19 cellular contexts compared by ENCODE assay signal in genomic region chr20:57780398-57780797, GRCh38.
DNase-seq lines count a peak whose midpoint lies in the region; ATAC-seq, FAIRE-seq and TF ChIP-seq lines count a peak whose summit lies in the region.
"Had no signal": no experiment of that assay in that cellular context is flagged by ENCODE, and none has a peak within 500 bp of the region (broad histone marks: within the 10 kb centered on the region; RNA-seq: fewer than 3 reads in every experiment).

No MANE protein-coding gene starts in this region.

- DNase-seq in A549 (ENCODE audit: low read depth in 1 of 2, low spot score in 1 of 2) (no peak), RWPE2 (ENCODE audit: low spot score) (peak; percentile 51), endodermal cell (peak; percentile 30), trophoblast cell (no peak), activated gamma-delta T cell treated with Interleukin-2 at 50 U/mL for 16 hours (no peak)
- DNase-seq in effector memory CD8-positive, alpha-beta T cell = no peak
- DNase-seq in activated CD8-positive, alpha-beta memory T cell treated with anti-CD3 and anti-CD28 coated beads, Interleukin-2, amount 50 U/mL, for 4 hours = no peak
- DNase-seq: AML-193; Calu3; CD4-positive, alpha-beta memory T cell; DMS53; DND-41; EL had no signal

- H3K4me3 ChIP-seq in A549 (no peak overlapping the region), RWPE2 (ENCODE audit: severe bottlenecking) (no peak overlapping the region), endodermal cell (ENCODE audit: low read length) (no peak overlapping the region), trophoblast cell (ENCODE audit: low read depth, low read length) (no peak overlapping the region)
- H3K4me3 ChIP-seq: GM12878, HAP-1 had no signal

- no peak overlapping the region for H4K8ac ChIP-seq in trophoblast cell (ENCODE audit: low read depth, low read length)

- H4K91ac ChIP-seq in trophoblast cell (ENCODE audit: low read depth, low read length) = no peak overlapping the region

- peaks cover 5% of the 10 kb centered on the region for H3K79me1 ChIP-seq in trophoblast cell (ENCODE audit: low read length)

- H3K36me3 Mint-ChIP-seq in endodermal cell (ENCODE audit: low read depth) = no peaks in the 10 kb centered on the region
- no peaks in the 10 kb centered on the region for H3K36me3 Mint-ChIP-seq in effector memory CD8-positive, alpha-beta T cell (ENCODE audit: insufficient read depth)
- H3K36me3 Mint-ChIP-seq: CD14-positive monocyte; CD4-positive, alpha-beta memory T cell had no signal

- H2BK12ac ChIP-seq in trophoblast cell (ENCODE audit: low read length) = peak overlapping the region; percentile 34

- H3K23ac ChIP-seq in trophoblast cell (ENCODE audit: low read length) = no peak overlapping the region

- no peaks in the 10 kb centered on the region for H3K36me3 ChIP-seq in RWPE2 (ENCODE audit: low read depth)
- H3K36me3 ChIP-seq in endodermal cell (ENCODE audit: control insufficient read depth, insufficient read depth, low read length) = no peaks in the 10 kb centered on the region
- no peaks in the 10 kb centered on the region for H3K36me3 ChIP-seq in trophoblast cell (ENCODE audit: control insufficient read depth in 1 of 2, insufficient read depth in 2 of 2, low read length in 2 of 2)
- H3K36me3 ChIP-seq: HAP-1 had no signal

- FAIRE-seq in A549 (lab: Jason Lieb, UNC) = no peak
- FAIRE-seq: A204.1, GM12878, GM19239 had no signal

- H3K4ac ChIP-seq in trophoblast cell (ENCODE audit: low read depth, low read length) = no peak overlapping the region

- H3K27ac ChIP-seq in A549 (peak overlapping the region; percentile 47 to 62; a peak in 4 of 6 replicates), RWPE2 (ENCODE audit: poor library complexity, severe bottlenecking) (no peak overlapping the region), endodermal cell (ENCODE audit: low read depth, low read length) (no peak overlapping the region), trophoblast cell (ENCODE audit: low read depth, low read length) (no peak overlapping the region)

- H3K4me3 Mint-ChIP-seq in endodermal cell = no peak overlapping the region
- no peak overlapping the region for H3K4me3 Mint-ChIP-seq in effector memory CD8-positive, alpha-beta T cell
- H3K4me3 Mint-ChIP-seq: CD14-positive monocyte; CD4-positive, alpha-beta memory T cell had no signal

- CTCF ChIA-PET in A549 (lab: Yijun Ruan, JAX) = interaction anchor here (1.3 kb wide), 1 partner anchor 400 kb away, joined by 3 read pairs; no protein-coding TSS in a partner anchor

- H3K4me1 ChIP-seq in A549 = peaks cover 20% of the 10 kb centered on the region
- peaks cover 13% of the 10 kb centered on the region for H3K4me1 ChIP-seq in RWPE2 (ENCODE audit: insufficient read depth, poor library complexity, severe bottlenecking)
- H3K4me1 ChIP-seq in endodermal cell (ENCODE audit: control insufficient read depth, insufficient read depth, low read length) = peaks cover 17% of the 10 kb centered on the region
- H3K4me1 ChIP-seq in trophoblast cell (ENCODE audit: control insufficient read depth in 1 of 2, insufficient read depth in 2 of 2, low read length in 2 of 2) = peaks cover 2 to 4% of the 10 kb centered on the region in 2 experiments
- H3K4me1 ChIP-seq: HAP-1 had no signal

- no peak overlapping the region for H2AFZ ChIP-seq in trophoblast cell (ENCODE audit: insufficient read depth, low read length, poor library complexity)

- H3K27me3 ChIP-seq in RWPE2 (ENCODE audit: insufficient read depth, poor library complexity, severe bottlenecking) = no peaks in the 10 kb centered on the region
- no peaks in the 10 kb centered on the region for H3K27me3 ChIP-seq in endodermal cell (ENCODE audit: control insufficient read depth, insufficient read depth, low read length, poor library complexity, severe bottlenecking)
- no peaks in the 10 kb centered on the region for H3K27me3 ChIP-seq in trophoblast cell (ENCODE audit: insufficient read depth, low read length)

- no peak overlapping the region for H3K18ac ChIP-seq in trophoblast cell (ENCODE audit: low read length)

- H3K4me2 ChIP-seq in A549 = no peak overlapping the region
- H3K4me2 ChIP-seq in trophoblast cell (ENCODE audit: low read length) = no peak overlapping the region

- WGBS in A549 (ENCODE audit: missing lambda C conversion rate) = 91% methylated on average over 5 of the region's 5 CpGs
- WGBS in endodermal cell (ENCODE audit: insufficient coverage in 1 of 2, insufficient read length in 1 of 2), 2 experiments = 90% methylated on average over 4 to 5 of the region's 5 CpGs
- WGBS in trophoblast cell (ENCODE audit: extremely low coverage, insufficient coverage, insufficient read length) = no CpG with 5 or more reads among the region's 5 CpGs

- TF ChIP-seq EP300 in A549 (IDR thresholded peaks at IDR 0.05) = no peak

- no peak for TF ChIP-seq RAD21 in A549 (conservative IDR thresholded peaks at IDR 0.05 in 1 of 2, IDR thresholded peaks at IDR 0.05 in 1 of 2)

- H3K27me3 Mint-ChIP-seq in endodermal cell (ENCODE audit: insufficient read depth) = no peaks in the 10 kb centered on the region
- peaks cover 42 to 64% of the 10 kb centered on the region in 2 donors for H3K27me3 Mint-ChIP-seq in effector memory CD8-positive, alpha-beta T cell

- no peak for ATAC-seq in A549
- no peak for ATAC-seq in RWPE2 (ENCODE audit: low read depth)
- ATAC-seq in effector memory CD8-positive, alpha-beta T cell (replicated peaks) = no peak
- no peak for ATAC-seq in GM18520 (IDR thresholded peaks at IDR 0.05; ENCODE audit: unreplicated experiment)
- ATAC-seq: GM12878 had no signal

- no peak overlapping the region for H2AK5ac ChIP-seq in trophoblast cell (ENCODE audit: low read length)

- H4K12ac ChIP-seq in trophoblast cell (ENCODE audit: low read depth, low read length) = no peak overlapping the region

- TF ChIP-seq CTCF in A549 (IDR thresholded peaks at IDR 0.05) (no peak), RWPE2 (IDR thresholded peaks at IDR 0.05; ENCODE audit: poor library complexity, severe bottlenecking) (no peak), endodermal cell (conservative IDR thresholded peaks at IDR 0.05) (no peak)

- no peak overlapping the region for H3K27ac Mint-ChIP-seq in endodermal cell
- no peak overlapping the region for H3K27ac Mint-ChIP-seq in effector memory CD8-positive, alpha-beta T cell
- H3K27ac Mint-ChIP-seq: CD14-positive monocyte; CD4-positive, alpha-beta memory T cell had no signal

- no peaks in the 10 kb centered on the region for H3K9me3 Mint-ChIP-seq in endodermal cell
- no peaks in the 10 kb centered on the region for H3K9me3 Mint-ChIP-seq in effector memory CD8-positive, alpha-beta T cell
- H3K9me3 Mint-ChIP-seq: CD14-positive monocyte had no signal

- H3K9me3 ChIP-seq in A549 (peaks cover 5% of the 10 kb centered on the region), RWPE2 (ENCODE audit: severe bottlenecking) (no peaks in the 10 kb centered on the region), endodermal cell (ENCODE audit: control insufficient read depth, low read length) (no peaks in the 10 kb centered on the region), trophoblast cell (ENCODE audit: insufficient read depth, low read depth, low read length) (peaks cover 5% of the 10 kb centered on the region)
- H3K9me3 ChIP-seq: HAP-1 had no signal

- no peak overlapping the region for H2BK120ac ChIP-seq in trophoblast cell (ENCODE audit: insufficient read depth, low read length, poor library complexity)

- no peak for TF ChIP-seq POLR2A in A549 (IDR thresholded peaks at IDR 0.05; ENCODE audit: low read length)

- H3K79me2 ChIP-seq in trophoblast cell (ENCODE audit: control insufficient read depth, insufficient read depth, low read length, poor library complexity) = no peaks in the 10 kb centered on the region

- no peak overlapping the region for H3K14ac ChIP-seq in trophoblast cell (ENCODE audit: low read length)

- H3K9ac ChIP-seq in endodermal cell (ENCODE audit: extremely low read depth, low read length, poor library complexity, severe bottlenecking) = no peak overlapping the region
- no peak overlapping the region for H3K9ac ChIP-seq in trophoblast cell (ENCODE audit: low read length)

- H3K4me1 Mint-ChIP-seq in endodermal cell = peaks cover 33% of the 10 kb centered on the region
- no peaks in the 10 kb centered on the region for H3K4me1 Mint-ChIP-seq in effector memory CD8-positive, alpha-beta T cell (ENCODE audit: low read depth in 2 of 2)
- H3K4me1 Mint-ChIP-seq: CD14-positive monocyte; CD4-positive, alpha-beta memory T cell had no signal

- no peak overlapping the region for H2BK5ac ChIP-seq in trophoblast cell (ENCODE audit: low read depth, low read length, poor library complexity)

- POLR2A ChIA-PET in A549 (lab: Yijun Ruan, JAX) = no interaction called here

TF ChIP-seq in A549, 52 proteins besides CTCF, POLR2A, EP300 and RAD21:
- TF ChIP-seq EHMT2 (IDR thresholded peaks at IDR 0.05; ENCODE audit: low read depth) = no peak

Comparison
In these comparisons a context has a peak if more than half of its experiments do, and no peak if none do; other contexts are left out.
1. DNase-seq: peak in RWPE2 (single experiment) and endodermal cell (single experiment); none in A549 (0 of 2), trophoblast cell (0 of 2), effector memory CD8-positive, alpha-beta T cell (0 of 3), activated CD8-positive, alpha-beta memory T cell treated with anti-CD3 and anti-CD28 coated beads, Interleukin-2, amount 50 U/mL, for 4 hours (single experiment) and activated gamma-delta T cell treated with Interleukin-2 at 50 U/mL for 16 hours (single experiment).
2. H3K27ac ChIP-seq: peak in A549 (2 of 2); none in RWPE2 (single experiment), endodermal cell (single experiment) and trophoblast cell (single experiment).